Comparison of ENCODE assay signal across 1 cellular context in the genomic region with DNA sequence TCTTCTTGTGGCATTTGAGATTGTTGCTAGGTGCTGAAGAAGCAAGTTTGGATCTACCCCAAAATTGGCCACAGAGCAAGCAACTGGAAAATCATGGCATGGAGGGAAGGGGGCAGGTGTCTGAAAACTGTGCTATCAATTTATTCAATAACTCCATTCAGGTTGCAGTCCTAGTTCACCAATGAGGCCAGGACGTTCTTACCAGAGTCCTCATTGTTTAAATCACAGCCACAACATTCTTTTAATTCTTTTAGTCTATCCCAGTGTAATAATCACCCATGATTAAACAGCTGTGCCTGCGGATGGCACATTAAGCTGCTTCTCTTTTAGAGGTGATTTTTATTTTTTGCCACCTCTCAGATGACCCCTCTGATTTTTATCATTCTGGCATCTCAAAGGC.
TF ChIP-seq lines count a peak whose summit lies in the region.

No MANE protein-coding gene starts in this region.

TF ChIP-seq in GM12878, 131 proteins besides CTCF, POLR2A, EP300 and RAD21 (continued from another document):
- TF ChIP-seq IRF3 (IDR thresholded peaks at IDR 0.05) (no peak), PML (IDR thresholded peaks at IDR 0.05; ENCODE audit: low read length) (no peak), SREBF1 (IDR thresholded peaks at IDR 0.05; ENCODE audit: low read length) (no peak), POLR2AphosphoS2 (IDR thresholded peaks at IDR 0.05; ENCODE audit: low read depth, low read length) (no peak), RELB (IDR thresholded peaks at IDR 0.05; ENCODE audit: low read depth) (no peak), FOS (IDR thresholded peaks at IDR 0.05; ENCODE audit: borderline replicate concordance, extremely low read depth, insufficient read length) (no peak)
- TF ChIP-seq, protein P1, sequence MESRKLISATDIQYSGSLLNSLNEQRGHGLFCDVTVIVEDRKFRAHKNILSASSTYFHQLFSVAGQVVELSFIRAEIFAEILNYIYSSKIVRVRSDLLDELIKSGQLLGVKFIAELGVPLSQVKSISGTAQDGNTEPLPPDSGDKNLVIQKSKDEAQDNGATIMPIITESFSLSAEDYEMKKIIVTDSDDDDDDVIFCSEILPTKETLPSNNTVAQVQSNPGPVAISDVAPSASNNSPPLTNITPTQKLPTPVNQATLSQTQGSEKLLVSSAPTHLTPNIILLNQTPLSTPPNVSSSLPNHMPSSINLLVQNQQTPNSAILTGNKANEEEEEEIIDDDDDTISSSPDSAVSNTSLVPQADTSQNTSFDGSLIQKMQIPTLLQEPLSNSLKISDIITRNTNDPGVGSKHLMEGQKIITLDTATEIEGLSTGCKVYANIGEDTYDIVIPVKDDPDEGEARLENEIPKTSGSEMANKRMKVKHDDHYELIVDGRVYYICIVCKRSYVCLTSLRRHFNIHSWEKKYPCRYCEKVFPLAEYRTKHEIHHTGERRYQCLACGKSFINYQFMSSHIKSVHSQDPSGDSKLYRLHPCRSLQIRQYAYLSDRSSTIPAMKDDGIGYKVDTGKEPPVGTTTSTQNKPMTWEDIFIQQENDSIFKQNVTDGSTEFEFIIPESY (IDR thresholded peaks at IDR 0.05) = no peak
